Comparison of ENCODE assay signal across 1 cellular context in the genomic region with DNA sequence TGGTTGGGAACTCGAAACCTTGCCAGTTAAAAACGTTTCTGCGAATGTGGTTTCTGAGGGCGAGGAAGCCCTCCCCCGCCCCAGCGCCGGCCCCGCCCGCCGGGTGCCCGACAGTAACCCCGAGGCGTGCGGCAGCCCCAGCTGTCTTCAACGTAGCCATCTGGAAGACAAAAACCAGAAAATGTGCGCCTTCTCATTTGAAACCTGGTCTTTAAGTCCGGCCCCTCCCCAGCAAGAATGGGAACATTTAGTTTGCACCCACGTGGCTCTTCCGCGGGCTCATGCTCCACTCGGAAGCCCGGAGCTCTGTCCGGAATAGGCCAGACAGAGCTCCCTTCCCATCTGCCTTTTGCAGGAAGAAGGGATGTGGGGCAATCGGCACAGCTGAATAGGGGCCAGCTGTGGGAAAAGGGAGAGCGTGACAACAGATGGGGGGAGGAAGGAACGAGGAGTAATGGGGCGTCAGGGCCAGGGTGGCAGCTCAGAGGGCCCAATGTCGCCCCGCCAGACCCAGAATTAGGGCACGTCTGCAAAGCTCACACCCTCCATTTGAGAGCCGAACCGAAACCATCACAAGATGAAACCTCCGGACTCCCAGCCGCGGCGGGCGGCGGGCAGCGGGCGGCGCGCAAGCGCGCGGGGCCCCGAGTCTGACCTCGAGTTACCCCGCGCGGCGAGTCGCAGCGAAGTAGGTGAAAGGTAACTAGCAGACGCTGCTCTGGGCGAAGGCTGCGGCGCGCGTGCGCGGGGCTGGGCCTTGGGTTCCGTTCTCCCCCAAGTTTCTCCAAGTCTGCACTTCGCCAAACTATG.
A peak's percentile ranks its signal among the peaks of the same experiment; 100 is the strongest.
TF ChIP-seq lines count a peak whose summit lies in the region.

No MANE protein-coding gene starts in this region.

TF ChIP-seq in HepG2, 621 proteins besides CTCF, POLR2A, EP300 and RAD21 (continued from another document and continues in another):
- TF ChIP-seq, protein P1, sequence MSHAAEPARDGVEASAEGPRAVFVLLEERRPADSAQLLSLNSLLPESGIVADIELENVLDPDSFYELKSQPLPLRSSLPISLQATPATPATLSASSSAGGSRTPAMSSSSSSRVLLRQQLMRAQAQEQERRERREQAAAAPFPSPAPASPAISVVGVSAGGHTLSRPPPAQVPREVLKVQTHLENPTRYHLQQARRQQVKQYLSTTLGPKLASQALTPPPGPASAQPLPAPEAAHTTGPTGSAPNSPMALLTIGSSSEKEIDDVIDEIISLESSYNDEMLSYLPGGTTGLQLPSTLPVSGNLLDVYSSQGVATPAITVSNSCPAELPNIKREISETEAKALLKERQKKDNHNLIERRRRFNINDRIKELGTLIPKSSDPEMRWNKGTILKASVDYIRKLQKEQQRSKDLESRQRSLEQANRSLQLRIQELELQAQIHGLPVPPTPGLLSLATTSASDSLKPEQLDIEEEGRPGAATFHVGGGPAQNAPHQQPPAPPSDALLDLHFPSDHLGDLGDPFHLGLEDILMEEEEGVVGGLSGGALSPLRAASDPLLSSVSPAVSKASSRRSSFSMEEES (CRISPR knock-in tag; IDR thresholded peaks at IDR 0.05): no peak
- peak; percentile 52 for TF ChIP-seq HNRNPLL (IDR thresholded peaks at IDR 0.05; ENCODE audit: low read depth, low read length, poor library complexity, severe bottlenecking)
- TF ChIP-seq RARA (CRISPR knock-in tag; IDR thresholded peaks at IDR 0.05): peak; percentile 68
- peak; percentile 50; the same call in 1 of the 2 replicates for TF ChIP-seq KMT2B (CRISPR knock-in tag; IDR thresholded peaks at IDR 0.05)
- 0 out of 2 replicates have a peak, but pooled peaks have one; percentile 22 for TF ChIP-seq ZIK1 (CRISPR knock-in tag; IDR thresholded peaks at IDR 0.05; ENCODE audit: borderline replicate concordance, low read depth)
- TF ChIP-seq, protein P2, sequence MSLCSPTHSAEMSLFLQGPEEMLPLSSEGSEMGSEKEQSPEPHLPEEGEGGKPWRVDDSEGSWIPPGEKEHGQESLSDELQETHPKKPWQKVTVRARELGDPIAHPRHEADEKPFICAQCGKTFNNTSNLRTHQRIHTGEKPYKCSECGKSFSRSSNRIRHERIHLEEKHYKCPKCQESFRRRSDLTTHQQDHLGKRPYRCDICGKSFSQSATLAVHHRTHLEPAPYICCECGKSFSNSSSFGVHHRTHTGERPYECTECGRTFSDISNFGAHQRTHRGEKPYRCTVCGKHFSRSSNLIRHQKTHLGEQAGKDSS (CRISPR knock-in tag; IDR thresholded peaks at IDR 0.05; ENCODE audit: borderline replicate concordance, low read depth): no peak
- TF ChIP-seq ZNF768 (CRISPR knock-in tag; IDR thresholded peaks at IDR 0.05): no peak
- no peak for TF ChIP-seq CENPT (CRISPR knock-in tag; IDR thresholded peaks at IDR 0.05; ENCODE audit: low read depth)
- TF ChIP-seq GTF3A (CRISPR knock-in tag; conservative IDR thresholded peaks at IDR 0.05): no peak
- TF ChIP-seq, protein P3, sequence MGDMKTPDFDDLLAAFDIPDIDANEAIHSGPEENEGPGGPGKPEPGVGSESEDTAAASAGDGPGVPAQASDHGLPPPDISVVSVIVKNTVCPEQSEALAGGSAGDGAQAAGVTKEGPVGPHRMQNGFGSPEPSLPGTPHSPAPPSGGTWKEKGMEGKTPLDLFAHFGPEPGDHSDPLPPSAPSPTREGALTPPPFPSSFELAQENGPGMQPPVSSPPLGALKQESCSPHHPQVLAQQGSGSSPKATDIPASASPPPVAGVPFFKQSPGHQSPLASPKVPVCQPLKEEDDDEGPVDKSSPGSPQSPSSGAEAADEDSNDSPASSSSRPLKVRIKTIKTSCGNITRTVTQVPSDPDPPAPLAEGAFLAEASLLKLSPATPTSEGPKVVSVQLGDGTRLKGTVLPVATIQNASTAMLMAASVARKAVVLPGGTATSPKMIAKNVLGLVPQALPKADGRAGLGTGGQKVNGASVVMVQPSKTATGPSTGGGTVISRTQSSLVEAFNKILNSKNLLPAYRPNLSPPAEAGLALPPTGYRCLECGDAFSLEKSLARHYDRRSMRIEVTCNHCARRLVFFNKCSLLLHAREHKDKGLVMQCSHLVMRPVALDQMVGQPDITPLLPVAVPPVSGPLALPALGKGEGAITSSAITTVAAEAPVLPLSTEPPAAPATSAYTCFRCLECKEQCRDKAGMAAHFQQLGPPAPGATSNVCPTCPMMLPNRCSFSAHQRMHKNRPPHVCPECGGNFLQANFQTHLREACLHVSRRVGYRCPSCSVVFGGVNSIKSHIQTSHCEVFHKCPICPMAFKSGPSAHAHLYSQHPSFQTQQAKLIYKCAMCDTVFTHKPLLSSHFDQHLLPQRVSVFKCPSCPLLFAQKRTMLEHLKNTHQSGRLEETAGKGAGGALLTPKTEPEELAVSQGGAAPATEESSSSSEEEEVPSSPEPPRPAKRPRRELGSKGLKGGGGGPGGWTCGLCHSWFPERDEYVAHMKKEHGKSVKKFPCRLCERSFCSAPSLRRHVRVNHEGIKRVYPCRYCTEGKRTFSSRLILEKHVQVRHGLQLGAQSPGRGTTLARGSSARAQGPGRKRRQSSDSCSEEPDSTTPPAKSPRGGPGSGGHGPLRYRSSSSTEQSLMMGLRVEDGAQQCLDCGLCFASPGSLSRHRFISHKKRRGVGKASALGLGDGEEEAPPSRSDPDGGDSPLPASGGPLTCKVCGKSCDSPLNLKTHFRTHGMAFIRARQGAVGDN (CRISPR knock-in tag; IDR thresholded peaks at IDR 0.05): peak; percentile 88
- TF ChIP-seq, protein P4, sequence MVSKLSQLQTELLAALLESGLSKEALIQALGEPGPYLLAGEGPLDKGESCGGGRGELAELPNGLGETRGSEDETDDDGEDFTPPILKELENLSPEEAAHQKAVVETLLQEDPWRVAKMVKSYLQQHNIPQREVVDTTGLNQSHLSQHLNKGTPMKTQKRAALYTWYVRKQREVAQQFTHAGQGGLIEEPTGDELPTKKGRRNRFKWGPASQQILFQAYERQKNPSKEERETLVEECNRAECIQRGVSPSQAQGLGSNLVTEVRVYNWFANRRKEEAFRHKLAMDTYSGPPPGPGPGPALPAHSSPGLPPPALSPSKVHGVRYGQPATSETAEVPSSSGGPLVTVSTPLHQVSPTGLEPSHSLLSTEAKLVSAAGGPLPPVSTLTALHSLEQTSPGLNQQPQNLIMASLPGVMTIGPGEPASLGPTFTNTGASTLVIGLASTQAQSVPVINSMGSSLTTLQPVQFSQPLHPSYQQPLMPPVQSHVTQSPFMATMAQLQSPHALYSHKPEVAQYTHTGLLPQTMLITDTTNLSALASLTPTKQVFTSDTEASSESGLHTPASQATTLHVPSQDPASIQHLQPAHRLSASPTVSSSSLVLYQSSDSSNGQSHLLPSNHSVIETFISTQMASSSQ (IDR thresholded peaks at IDR 0.05; ENCODE audit: low read depth): no peak
- TF ChIP-seq, protein P4 (CRISPR knock-in tag; IDR thresholded peaks at IDR 0.05; ENCODE audit: borderline replicate concordance): peak; percentile 44; the same call in 1 of the 2 replicates
- TF ChIP-seq CBX5 (CRISPR knock-in tag; IDR thresholded peaks at IDR 0.05; ENCODE audit: borderline replicate concordance): no peak
- peak; percentile 35; the same call in 1 of the 2 replicates for TF ChIP-seq HDAC1 (CRISPR knock-in tag; IDR thresholded peaks at IDR 0.05)
- TF ChIP-seq NR1H2 (CRISPR knock-in tag; IDR thresholded peaks at IDR 0.05; ENCODE audit: borderline replicate concordance, low read depth): peak; percentile 99
- TF ChIP-seq, protein P5, sequence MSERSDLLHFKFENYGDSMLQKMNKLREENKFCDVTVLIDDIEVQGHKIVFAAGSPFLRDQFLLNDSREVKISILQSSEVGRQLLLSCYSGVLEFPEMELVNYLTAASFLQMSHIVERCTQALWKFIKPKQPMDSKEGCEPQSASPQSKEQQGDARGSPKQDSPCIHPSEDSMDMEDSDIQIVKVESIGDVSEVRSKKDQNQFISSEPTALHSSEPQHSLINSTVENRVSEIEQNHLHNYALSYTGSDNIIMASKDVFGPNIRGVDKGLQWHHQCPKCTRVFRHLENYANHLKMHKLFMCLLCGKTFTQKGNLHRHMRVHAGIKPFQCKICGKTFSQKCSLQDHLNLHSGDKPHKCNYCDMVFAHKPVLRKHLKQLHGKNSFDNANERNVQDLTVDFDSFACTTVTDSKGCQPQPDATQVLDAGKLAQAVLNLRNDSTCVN (CRISPR knock-in tag; IDR thresholded peaks at IDR 0.05; ENCODE audit: borderline replicate concordance): 0 out of 2 replicates have a peak, but pooled peaks have one; percentile 20
- TF ChIP-seq, protein P6, sequence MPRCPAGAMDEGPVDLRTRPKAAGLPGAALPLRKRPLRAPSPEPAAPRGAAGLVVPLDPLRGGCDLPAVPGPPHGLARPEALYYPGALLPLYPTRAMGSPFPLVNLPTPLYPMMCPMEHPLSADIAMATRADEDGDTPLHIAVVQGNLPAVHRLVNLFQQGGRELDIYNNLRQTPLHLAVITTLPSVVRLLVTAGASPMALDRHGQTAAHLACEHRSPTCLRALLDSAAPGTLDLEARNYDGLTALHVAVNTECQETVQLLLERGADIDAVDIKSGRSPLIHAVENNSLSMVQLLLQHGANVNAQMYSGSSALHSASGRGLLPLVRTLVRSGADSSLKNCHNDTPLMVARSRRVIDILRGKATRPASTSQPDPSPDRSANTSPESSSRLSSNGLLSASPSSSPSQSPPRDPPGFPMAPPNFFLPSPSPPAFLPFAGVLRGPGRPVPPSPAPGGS (CRISPR knock-in tag; IDR thresholded peaks at IDR 0.05): peak; percentile 69; the same call in 1 of the 2 replicates
- TF ChIP-seq MED1 (CRISPR knock-in tag; IDR thresholded peaks at IDR 0.05): peak; percentile 18; the same call in 1 of the 2 replicates
- TF ChIP-seq MATR3 (CRISPR knock-in tag; IDR thresholded peaks at IDR 0.05): no peak
- TF ChIP-seq ZNF430 (CRISPR knock-in tag; IDR thresholded peaks at IDR 0.05): no peak
- TF ChIP-seq NFE2 (CRISPR knock-in tag; IDR thresholded peaks at IDR 0.05): no peak
- TF ChIP-seq ZNF180 (CRISPR knock-in tag; IDR thresholded peaks at IDR 0.05; ENCODE audit: borderline replicate concordance, low read depth): peak; percentile 69; the same call in 1 of the 2 replicates
- TF ChIP-seq, protein P7, sequence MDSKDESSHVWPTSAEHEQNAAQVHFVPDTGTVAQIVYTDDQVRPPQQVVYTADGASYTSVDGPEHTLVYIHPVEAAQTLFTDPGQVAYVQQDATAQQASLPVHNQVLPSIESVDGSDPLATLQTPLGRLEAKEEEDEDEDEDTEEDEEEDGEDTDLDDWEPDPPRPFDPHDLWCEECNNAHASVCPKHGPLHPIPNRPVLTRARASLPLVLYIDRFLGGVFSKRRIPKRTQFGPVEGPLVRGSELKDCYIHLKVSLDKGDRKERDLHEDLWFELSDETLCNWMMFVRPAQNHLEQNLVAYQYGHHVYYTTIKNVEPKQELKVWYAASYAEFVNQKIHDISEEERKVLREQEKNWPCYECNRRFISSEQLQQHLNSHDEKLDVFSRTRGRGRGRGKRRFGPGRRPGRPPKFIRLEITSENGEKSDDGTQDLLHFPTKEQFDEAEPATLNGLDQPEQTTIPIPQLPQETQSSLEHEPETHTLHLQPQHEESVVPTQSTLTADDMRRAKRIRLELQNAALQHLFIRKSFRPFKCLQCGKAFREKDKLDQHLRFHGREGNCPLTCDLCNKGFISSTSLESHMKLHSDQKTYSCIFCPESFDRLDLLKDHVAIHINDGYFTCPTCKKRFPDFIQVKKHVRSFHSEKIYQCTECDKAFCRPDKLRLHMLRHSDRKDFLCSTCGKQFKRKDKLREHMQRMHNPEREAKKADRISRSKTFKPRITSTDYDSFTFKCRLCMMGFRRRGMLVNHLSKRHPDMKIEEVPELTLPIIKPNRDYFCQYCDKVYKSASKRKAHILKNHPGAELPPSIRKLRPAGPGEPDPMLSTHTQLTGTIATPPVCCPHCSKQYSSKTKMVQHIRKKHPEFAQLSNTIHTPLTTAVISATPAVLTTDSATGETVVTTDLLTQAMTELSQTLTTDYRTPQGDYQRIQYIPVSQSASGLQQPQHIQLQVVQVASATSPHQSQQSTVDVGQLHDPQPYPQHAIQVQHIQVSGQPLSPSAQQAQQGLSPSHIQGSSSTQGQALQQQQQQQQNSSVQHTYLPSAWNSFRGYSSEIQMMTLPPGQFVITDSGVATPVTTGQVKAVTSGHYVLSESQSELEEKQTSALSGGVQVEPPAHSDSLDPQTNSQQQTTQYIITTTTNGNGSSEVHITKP (CRISPR knock-in tag; IDR thresholded peaks at IDR 0.05; ENCODE audit: low read depth): no peak
- TF ChIP-seq, protein P8, sequence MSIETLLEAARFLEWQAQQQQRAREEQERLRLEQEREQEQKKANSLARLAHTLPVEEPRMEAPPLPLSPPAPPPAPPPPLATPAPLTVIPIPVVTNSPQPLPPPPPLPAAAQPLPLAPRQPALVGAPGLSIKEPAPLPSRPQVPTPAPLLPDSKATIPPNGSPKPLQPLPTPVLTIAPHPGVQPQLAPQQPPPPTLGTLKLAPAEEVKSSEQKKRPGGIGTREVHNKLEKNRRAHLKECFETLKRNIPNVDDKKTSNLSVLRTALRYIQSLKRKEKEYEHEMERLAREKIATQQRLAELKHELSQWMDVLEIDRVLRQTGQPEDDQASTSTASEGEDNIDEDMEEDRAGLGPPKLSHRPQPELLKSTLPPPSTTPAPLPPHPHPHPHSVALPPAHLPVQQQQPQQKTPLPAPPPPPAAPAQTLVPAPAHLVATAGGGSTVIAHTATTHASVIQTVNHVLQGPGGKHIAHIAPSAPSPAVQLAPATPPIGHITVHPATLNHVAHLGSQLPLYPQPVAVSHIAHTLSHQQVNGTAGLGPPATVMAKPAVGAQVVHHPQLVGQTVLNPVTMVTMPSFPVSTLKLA (IDR thresholded peaks at IDR 0.05): peak; percentile 22; the same call in 1 of the 2 replicates
- TF ChIP-seq ZNF563 (CRISPR knock-in tag; IDR thresholded peaks at IDR 0.05): 0 out of 2 replicates have a peak, but pooled peaks have one; percentile 40
- TF ChIP-seq ZNF790 (CRISPR knock-in tag; IDR thresholded peaks at IDR 0.05; ENCODE audit: borderline replicate concordance): no peak
- no peak for TF ChIP-seq SAFB2 (CRISPR knock-in tag; IDR thresholded peaks at IDR 0.05; ENCODE audit: borderline replicate concordance, low read depth)
- 0 out of 2 replicates have a peak, but pooled peaks have one; percentile 22 for TF ChIP-seq NCOR1 (IDR thresholded peaks at IDR 0.05; ENCODE audit: borderline replicate concordance, low read length)
- peak; percentile 72; the same call in 1 of the 2 replicates for TF ChIP-seq ZNF776 (CRISPR knock-in tag; IDR thresholded peaks at IDR 0.05)
- 0 out of 2 replicates have a peak, but pooled peaks have one; percentile 30 for TF ChIP-seq ZNF253 (CRISPR knock-in tag; IDR thresholded peaks at IDR 0.05; ENCODE audit: borderline replicate concordance)
- TF ChIP-seq MTA1 (CRISPR knock-in tag; IDR thresholded peaks at IDR 0.05; ENCODE audit: borderline replicate concordance): peak; percentile 63; the same call in 1 of the 2 replicates
- no peak for TF ChIP-seq SRF (IDR thresholded peaks at IDR 0.05; ENCODE audit: low read depth, low read length)
- TF ChIP-seq ISL2 (CRISPR knock-in tag; IDR thresholded peaks at IDR 0.05): peak; percentile 31; the same call in 1 of the 2 replicates
- TF ChIP-seq MYC (CRISPR knock-in tag; IDR thresholded peaks at IDR 0.05; ENCODE audit: borderline replicate concordance): peak; percentile 43; the same call in 1 of the 2 replicates
- TF ChIP-seq FOXO1 (CRISPR knock-in tag; IDR thresholded peaks at IDR 0.05): no peak
